In the genomic region with DNA sequence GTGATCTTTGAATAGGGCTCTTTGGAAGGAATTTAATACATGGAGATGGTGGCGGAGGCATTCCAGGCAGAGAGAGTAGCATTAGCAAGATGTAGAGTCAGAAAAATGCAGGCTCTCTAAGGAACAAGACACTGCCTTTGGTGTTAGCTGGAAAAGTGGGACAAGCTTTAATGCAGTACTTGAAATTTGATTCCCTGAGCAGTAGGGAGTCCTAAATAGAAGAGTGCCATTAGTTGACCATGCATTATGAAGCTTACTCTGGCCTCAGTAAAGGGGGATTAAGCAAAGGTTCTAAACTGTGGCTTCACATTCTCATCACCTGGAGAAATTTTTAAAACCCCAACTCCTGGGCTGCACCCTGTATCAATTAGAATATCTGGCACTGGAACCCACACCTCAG, we compare ENCODE assay signal across 1 cellular context.
TF ChIP-seq lines count a peak whose summit lies in the region.

No MANE protein-coding gene starts in this region.

TF ChIP-seq in H1, 55 proteins besides CTCF, POLR2A, EP300 and RAD21 (continued from another document):
- TF ChIP-seq, protein P1, sequence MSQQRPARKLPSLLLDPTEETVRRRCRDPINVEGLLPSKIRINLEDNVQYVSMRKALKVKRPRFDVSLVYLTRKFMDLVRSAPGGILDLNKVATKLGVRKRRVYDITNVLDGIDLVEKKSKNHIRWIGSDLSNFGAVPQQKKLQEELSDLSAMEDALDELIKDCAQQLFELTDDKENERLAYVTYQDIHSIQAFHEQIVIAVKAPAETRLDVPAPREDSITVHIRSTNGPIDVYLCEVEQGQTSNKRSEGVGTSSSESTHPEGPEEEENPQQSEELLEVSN (IDR thresholded peaks at IDR 0.05), result no peak
- no peak for TF ChIP-seq CHD2 (IDR thresholded peaks at IDR 0.05; ENCODE audit: low read length)
- TF ChIP-seq TEAD4 (IDR thresholded peaks at IDR 0.05; ENCODE audit: low read depth, low read length), result no peak
- TF ChIP-seq, protein P2, sequence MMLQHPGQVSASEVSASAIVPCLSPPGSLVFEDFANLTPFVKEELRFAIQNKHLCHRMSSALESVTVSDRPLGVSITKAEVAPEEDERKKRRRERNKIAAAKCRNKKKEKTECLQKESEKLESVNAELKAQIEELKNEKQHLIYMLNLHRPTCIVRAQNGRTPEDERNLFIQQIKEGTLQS (IDR thresholded peaks at IDR 0.05; ENCODE audit: insufficient read depth, low read depth, low read length), result no peak
- TF ChIP-seq NRF1 (IDR thresholded peaks at IDR 0.05; ENCODE audit: low read depth, low read length), result no peak
- TF ChIP-seq JUND (IDR thresholded peaks at IDR 0.05; ENCODE audit: low read length), result no peak
- TF ChIP-seq YY1 (IDR thresholded peaks at IDR 0.05; ENCODE audit: low read depth, low read length), result no peak
- no peak for TF ChIP-seq NANOG (IDR thresholded peaks at IDR 0.05; ENCODE audit: insufficient read depth, low read depth, low read length, poor library complexity, severe bottlenecking)
- TF ChIP-seq, protein P3, sequence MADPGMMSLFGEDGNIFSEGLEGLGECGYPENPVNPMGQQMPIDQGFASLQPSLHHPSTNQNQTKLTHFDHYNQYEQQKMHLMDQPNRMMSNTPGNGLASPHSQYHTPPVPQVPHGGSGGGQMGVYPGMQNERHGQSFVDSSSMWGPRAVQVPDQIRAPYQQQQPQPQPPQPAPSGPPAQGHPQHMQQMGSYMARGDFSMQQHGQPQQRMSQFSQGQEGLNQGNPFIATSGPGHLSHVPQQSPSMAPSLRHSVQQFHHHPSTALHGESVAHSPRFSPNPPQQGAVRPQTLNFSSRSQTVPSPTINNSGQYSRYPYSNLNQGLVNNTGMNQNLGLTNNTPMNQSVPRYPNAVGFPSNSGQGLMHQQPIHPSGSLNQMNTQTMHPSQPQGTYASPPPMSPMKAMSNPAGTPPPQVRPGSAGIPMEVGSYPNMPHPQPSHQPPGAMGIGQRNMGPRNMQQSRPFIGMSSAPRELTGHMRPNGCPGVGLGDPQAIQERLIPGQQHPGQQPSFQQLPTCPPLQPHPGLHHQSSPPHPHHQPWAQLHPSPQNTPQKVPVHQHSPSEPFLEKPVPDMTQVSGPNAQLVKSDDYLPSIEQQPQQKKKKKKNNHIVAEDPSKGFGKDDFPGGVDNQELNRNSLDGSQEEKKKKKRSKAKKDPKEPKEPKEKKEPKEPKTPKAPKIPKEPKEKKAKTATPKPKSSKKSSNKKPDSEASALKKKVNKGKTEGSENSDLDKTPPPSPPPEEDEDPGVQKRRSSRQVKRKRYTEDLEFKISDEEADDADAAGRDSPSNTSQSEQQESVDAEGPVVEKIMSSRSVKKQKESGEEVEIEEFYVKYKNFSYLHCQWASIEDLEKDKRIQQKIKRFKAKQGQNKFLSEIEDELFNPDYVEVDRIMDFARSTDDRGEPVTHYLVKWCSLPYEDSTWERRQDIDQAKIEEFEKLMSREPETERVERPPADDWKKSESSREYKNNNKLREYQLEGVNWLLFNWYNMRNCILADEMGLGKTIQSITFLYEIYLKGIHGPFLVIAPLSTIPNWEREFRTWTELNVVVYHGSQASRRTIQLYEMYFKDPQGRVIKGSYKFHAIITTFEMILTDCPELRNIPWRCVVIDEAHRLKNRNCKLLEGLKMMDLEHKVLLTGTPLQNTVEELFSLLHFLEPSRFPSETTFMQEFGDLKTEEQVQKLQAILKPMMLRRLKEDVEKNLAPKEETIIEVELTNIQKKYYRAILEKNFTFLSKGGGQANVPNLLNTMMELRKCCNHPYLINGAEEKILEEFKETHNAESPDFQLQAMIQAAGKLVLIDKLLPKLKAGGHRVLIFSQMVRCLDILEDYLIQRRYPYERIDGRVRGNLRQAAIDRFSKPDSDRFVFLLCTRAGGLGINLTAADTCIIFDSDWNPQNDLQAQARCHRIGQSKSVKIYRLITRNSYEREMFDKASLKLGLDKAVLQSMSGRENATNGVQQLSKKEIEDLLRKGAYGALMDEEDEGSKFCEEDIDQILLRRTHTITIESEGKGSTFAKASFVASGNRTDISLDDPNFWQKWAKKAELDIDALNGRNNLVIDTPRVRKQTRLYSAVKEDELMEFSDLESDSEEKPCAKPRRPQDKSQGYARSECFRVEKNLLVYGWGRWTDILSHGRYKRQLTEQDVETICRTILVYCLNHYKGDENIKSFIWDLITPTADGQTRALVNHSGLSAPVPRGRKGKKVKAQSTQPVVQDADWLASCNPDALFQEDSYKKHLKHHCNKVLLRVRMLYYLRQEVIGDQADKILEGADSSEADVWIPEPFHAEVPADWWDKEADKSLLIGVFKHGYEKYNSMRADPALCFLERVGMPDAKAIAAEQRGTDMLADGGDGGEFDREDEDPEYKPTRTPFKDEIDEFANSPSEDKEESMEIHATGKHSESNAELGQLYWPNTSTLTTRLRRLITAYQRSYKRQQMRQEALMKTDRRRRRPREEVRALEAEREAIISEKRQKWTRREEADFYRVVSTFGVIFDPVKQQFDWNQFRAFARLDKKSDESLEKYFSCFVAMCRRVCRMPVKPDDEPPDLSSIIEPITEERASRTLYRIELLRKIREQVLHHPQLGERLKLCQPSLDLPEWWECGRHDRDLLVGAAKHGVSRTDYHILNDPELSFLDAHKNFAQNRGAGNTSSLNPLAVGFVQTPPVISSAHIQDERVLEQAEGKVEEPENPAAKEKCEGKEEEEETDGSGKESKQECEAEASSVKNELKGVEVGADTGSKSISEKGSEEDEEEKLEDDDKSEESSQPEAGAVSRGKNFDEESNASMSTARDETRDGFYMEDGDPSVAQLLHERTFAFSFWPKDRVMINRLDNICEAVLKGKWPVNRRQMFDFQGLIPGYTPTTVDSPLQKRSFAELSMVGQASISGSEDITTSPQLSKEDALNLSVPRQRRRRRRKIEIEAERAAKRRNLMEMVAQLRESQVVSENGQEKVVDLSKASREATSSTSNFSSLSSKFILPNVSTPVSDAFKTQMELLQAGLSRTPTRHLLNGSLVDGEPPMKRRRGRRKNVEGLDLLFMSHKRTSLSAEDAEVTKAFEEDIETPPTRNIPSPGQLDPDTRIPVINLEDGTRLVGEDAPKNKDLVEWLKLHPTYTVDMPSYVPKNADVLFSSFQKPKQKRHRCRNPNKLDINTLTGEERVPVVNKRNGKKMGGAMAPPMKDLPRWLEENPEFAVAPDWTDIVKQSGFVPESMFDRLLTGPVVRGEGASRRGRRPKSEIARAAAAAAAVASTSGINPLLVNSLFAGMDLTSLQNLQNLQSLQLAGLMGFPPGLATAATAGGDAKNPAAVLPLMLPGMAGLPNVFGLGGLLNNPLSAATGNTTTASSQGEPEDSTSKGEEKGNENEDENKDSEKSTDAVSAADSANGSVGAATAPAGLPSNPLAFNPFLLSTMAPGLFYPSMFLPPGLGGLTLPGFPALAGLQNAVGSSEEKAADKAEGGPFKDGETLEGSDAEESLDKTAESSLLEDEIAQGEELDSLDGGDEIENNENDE (IDR thresholded peaks at IDR 0.05; ENCODE audit: insufficient replicate concordance, low read length), result no peak
- TF ChIP-seq GTF2F1 (IDR thresholded peaks at IDR 0.05; ENCODE audit: borderline replicate concordance, low read depth, low read length), result no peak
- TF ChIP-seq SUZ12 (IDR thresholded peaks at IDR 0.05; ENCODE audit: low read length), result no peak
- no peak for TF ChIP-seq SP2 (IDR thresholded peaks at IDR 0.05; ENCODE audit: low read length)
- no peak for TF ChIP-seq MAFK (IDR thresholded peaks at IDR 0.05; ENCODE audit: low read depth, low read length)
- TF ChIP-seq PHF8 (conservative IDR thresholded peaks at IDR 0.05; ENCODE audit: low read depth, low read length), result no peak
- no peak for TF ChIP-seq CEBPB (IDR thresholded peaks at IDR 0.05; ENCODE audit: low read depth, low read length)
- TF ChIP-seq CREB1 (IDR thresholded peaks at IDR 0.05), result no peak
- no peak for TF ChIP-seq CBX8 (IDR thresholded peaks at IDR 0.05; ENCODE audit: borderline replicate concordance, low read depth, low read length)
